In the genomic region with DNA sequence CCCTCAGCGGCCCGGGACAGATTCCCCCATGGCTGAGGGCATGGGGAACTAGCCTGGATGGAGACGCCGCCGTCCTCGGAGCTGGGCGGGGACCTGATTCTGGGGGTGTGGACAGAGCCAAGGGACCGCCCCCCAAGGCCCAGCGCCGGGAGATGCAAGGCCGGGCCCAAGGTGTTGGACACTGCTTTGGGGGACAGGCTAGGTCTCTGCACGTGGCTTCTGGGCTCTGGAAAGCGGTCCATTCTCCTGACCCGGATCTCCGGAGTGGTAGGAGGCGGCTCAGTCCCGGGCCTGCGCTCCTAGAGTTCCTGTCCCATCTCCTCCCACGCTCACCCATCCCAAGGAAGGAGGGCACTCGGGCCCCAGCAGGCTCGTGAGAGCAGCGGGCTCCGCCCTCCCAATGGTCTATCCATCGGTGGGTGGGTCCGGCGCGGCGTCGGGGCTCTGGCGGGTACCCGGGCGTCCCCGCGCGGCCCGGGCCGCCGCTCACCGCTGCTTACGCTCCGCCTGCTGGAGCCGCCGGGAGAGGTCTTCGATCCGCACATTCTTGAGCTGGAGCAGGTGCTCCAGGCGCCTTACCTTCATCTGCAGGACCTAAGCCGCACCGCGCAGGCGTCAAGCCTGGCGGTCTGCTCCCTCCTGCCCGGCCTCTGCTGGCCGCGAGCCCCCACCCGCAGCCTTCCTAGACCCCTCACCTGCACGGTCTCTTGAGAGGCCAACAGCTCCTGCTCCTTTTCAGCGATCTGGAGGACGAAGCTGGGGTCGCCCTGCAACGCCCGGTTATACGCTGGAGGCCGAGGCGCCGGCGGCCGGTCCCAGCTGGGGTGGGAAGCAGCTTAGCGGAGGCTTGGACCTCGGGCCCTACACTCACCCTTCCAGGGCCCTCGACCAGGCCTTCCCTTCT, we compare ENCODE assay signal across 1 cellular context.
A peak's percentile ranks its signal among the peaks of the same experiment; 100 is the strongest.
TF ChIP-seq lines count a peak whose summit lies in the region.

No MANE protein-coding gene starts in this region.

TF ChIP-seq in H1, 55 proteins besides CTCF, POLR2A, EP300 and RAD21:
- peak in 1 of 2 experiments; percentile 29; a peak in 1 of 4 replicates for TF ChIP-seq HDAC2 (IDR thresholded peaks at IDR 0.05; ENCODE audit: borderline replicate concordance in 1 of 2, low read depth in 2 of 2, low read length in 2 of 2)
- 0 out of 2 replicates have a peak, but pooled peaks have one; percentile 44 for TF ChIP-seq SP4 (IDR thresholded peaks at IDR 0.05; ENCODE audit: low read length)
- TF ChIP-seq POU5F1 (IDR thresholded peaks at IDR 0.05; ENCODE audit: low read depth, low read length) = no peak
- TF ChIP-seq, protein P1, sequence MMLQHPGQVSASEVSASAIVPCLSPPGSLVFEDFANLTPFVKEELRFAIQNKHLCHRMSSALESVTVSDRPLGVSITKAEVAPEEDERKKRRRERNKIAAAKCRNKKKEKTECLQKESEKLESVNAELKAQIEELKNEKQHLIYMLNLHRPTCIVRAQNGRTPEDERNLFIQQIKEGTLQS (IDR thresholded peaks at IDR 0.05; ENCODE audit: insufficient read depth, low read depth, low read length) = no peak
- TF ChIP-seq TEAD4 (IDR thresholded peaks at IDR 0.05; ENCODE audit: low read depth, low read length) = peak; percentile 48
- no peak for TF ChIP-seq RFX5 (IDR thresholded peaks at IDR 0.05; ENCODE audit: borderline replicate concordance, low read depth, low read length)
- no peak for TF ChIP-seq NANOG (IDR thresholded peaks at IDR 0.05; ENCODE audit: insufficient read depth, low read depth, low read length, poor library complexity, severe bottlenecking)
- TF ChIP-seq GABPA (IDR thresholded peaks at IDR 0.05; ENCODE audit: borderline replicate concordance, insufficient read depth, low read length) = 0 out of 2 replicates have a peak, but pooled peaks have one; percentile 12
- TF ChIP-seq SRF (IDR thresholded peaks at IDR 0.05; ENCODE audit: low read depth, low read length) = no peak
- no peak for TF ChIP-seq POLR2AphosphoS5 (IDR thresholded peaks at IDR 0.05; ENCODE audit: low read depth, low read length)
- TF ChIP-seq SUZ12 (IDR thresholded peaks at IDR 0.05; ENCODE audit: low read length) = peak; percentile 45; the same call in 1 of the 2 replicates
- peak; percentile 72 for TF ChIP-seq ASH2L (IDR thresholded peaks at IDR 0.05; ENCODE audit: low read length)
- peak; percentile 54; the same call in 1 of the 2 replicates for TF ChIP-seq TAF1 (IDR thresholded peaks at IDR 0.05; ENCODE audit: low read depth, low read length)
- TF ChIP-seq CBX5 (IDR thresholded peaks at IDR 0.05; ENCODE audit: low read depth, low read length) = no peak
- peak; percentile 28; the same call in 1 of the 2 replicates for TF ChIP-seq NRF1 (IDR thresholded peaks at IDR 0.05; ENCODE audit: low read depth, low read length)
- TF ChIP-seq PHF8 (conservative IDR thresholded peaks at IDR 0.05; ENCODE audit: low read depth, low read length) = peak; percentile 32; the same call in 1 of the 2 replicates
- TF ChIP-seq KDM4A (IDR thresholded peaks at IDR 0.05; ENCODE audit: low read depth, low read length, severe bottlenecking) = peak; percentile 95
- TF ChIP-seq TCF12 (IDR thresholded peaks at IDR 0.05; ENCODE audit: low read depth, low read length) = 0 out of 2 replicates have a peak, but pooled peaks have one; percentile 27
- TF ChIP-seq, protein P2, sequence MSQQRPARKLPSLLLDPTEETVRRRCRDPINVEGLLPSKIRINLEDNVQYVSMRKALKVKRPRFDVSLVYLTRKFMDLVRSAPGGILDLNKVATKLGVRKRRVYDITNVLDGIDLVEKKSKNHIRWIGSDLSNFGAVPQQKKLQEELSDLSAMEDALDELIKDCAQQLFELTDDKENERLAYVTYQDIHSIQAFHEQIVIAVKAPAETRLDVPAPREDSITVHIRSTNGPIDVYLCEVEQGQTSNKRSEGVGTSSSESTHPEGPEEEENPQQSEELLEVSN (IDR thresholded peaks at IDR 0.05) = peak; percentile 93
- no peak; the same call in 1 of the 2 replicates for TF ChIP-seq RBBP5 (IDR thresholded peaks at IDR 0.05; ENCODE audit: borderline replicate concordance, low read depth, low read length)
- TF ChIP-seq, protein P3, sequence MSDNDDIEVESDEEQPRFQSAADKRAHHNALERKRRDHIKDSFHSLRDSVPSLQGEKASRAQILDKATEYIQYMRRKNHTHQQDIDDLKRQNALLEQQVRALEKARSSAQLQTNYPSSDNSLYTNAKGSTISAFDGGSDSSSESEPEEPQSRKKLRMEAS (IDR thresholded peaks at IDR 0.05) = peak; percentile 82
- TF ChIP-seq SIN3A (conservative IDR thresholded peaks at IDR 0.05 in 1 of 2, IDR thresholded peaks at IDR 0.05 in 1 of 2; ENCODE audit: low read depth in 1 of 2, low read length in 2 of 2) = 0 out of 4 replicates have a peak, but pooled peaks of 1 of the 2 experiments have one; percentile 12
- TF ChIP-seq RNF2 (IDR thresholded peaks at IDR 0.05; ENCODE audit: borderline replicate concordance, low read depth, low read length, missing control alignments, poor library complexity, severe bottlenecking) = peak; percentile 59
TF ChIP-seq in H1: peak in this region for 15.
